In genomic region chr2:131309833-131310232, GRCh38 we compare ENCODE assay signal across 1 cellular context. TPM values are rescaled to one million over a fixed set of nuclear protein-coding genes. Genes with fewer than 3 reads are reported as not detected.
"Had no signal": no experiment of that assay in that cellular context is flagged by ENCODE, and none has a peak within 500 bp of the region (broad histone marks: within the 10 kb centered on the region; RNA-seq: fewer than 3 reads in every experiment).

No MANE protein-coding gene starts in this region.

RNA-seq across cellular contexts. Expression of gene RAB6D, which starts 54.1 kb away (rescaled TPM):
- polyA plus RNA-seq: SK-N-SH had no signal
